Comparison of ENCODE assay signal across 8 cellular contexts in the genomic region with DNA sequence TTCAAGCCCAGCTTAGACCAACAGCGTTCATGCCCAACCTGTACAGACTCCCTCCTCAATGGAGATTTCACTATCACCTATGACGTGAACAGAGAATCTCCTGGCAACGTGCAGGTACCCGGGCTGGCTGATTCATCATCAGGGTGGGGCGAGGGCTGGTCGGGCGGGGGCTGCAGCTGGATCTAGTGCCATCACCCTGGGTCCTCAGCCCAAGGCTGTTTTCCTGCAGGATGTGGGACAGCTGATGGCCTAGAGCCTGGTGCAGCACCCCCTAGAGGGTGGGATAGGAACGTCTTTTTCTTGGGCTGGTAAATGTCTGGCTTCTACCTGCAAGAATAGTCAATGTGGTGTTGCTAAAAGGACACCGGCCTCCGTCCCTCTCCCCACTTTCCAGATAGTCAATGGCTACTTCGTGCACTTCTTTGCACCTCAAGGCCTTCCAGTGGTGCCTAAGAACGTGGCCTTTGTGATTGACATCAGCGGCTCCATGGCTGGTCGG. TPM values are rescaled to one million over a fixed set of nuclear protein-coding genes. Genes with fewer than 3 reads are reported as not detected.
DNase-seq lines count a peak whose midpoint lies in the region; FAIRE-seq and TF ChIP-seq lines count a peak whose summit lies in the region.

No MANE protein-coding gene starts in this region.

- H3K27ac ChIP-seq in RWPE1 (no peak overlapping the region), right atrium auricular region (no peak overlapping the region)

- H3K9me3 ChIP-seq in right atrium auricular region, result no peaks in the 10 kb centered on the region

- no peak for FAIRE-seq in urothelium cell line (lab: Jason Lieb, UNC)

- H3K4me1 ChIP-seq in right atrium auricular region, result no peaks in the 10 kb centered on the region

- TF ChIP-seq CTCF in RWPE1 (conservative IDR thresholded peaks at IDR 0.05; ENCODE audit: low read depth) (peak; percentile 23; the same call in 1 of the 2 replicates), right atrium auricular region (IDR thresholded peaks at IDR 0.05) (no peak)

- H3K27me3 ChIP-seq in right atrium auricular region, result no peaks in the 10 kb centered on the region

- POLR2A ChIA-PET in RWPE1 (lab: Yijun Ruan, JAX; ENCODE audit: low non-redundant PET), result no interaction called here

- peak; percentile 41 for DNase-seq in stimulated activated CD4-positive, alpha-beta T cell treated with anti-CD3 and anti-CD28 coated beads, Interleukin-15, amount 100 ng/mL, for 24 hours
- no peak for DNase-seq in stimulated activated CD4-positive, alpha-beta T cell treated with anti-CD3 and anti-CD28 coated beads, Interleukin-12 subunit alpha, Interleukin-12 subunit beta, amount 100 ng/mL, for 4 hours
- DNase-seq in RWPE1 (ENCODE audit: low spot score) (peak; percentile 72), germinal center (ENCODE audit: low spot score) (peak; percentile 60), urothelium cell line (ENCODE audit: low spot score) (peak; percentile 64), SIG-M5 treated with dmso at 0.1 percent for 504 hours (lab: John Stamatoyannopoulos, UW; ENCODE audit: unreplicated experiment) (no peak), pons (ENCODE audit: low spot score) (no peak), right atrium auricular region (ENCODE audit: low spot score) (no peak)

- CTCF ChIA-PET in RWPE1 (lab: Yijun Ruan, JAX), result interaction anchor here (0.7 kb wide), 2 partner anchors 23 to 29 kb away, joined by 3 to 6 read pairs; no protein-coding TSS in a partner anchor

- no peaks in the 10 kb centered on the region for H3K36me3 ChIP-seq in right atrium auricular region

- H3K4me3 ChIP-seq in right atrium auricular region, result no peak overlapping the region

RNA-seq across cellular contexts. Expression of a gene that starts 4.4 kb away (rescaled TPM):
- 1 to 10 TPM in 1 of 2 donors, under 1 TPM in 1; 0.19 to 2.1 TPM for total RNA-seq in right atrium auricular region

RNA-seq across cellular contexts. Expression of a gene that starts 21.6 kb away (rescaled TPM):
- not detected for total RNA-seq in right atrium auricular region

RNA-seq across cellular contexts. Expression of a gene that starts 28.3 kb away (rescaled TPM):
- total RNA-seq in right atrium auricular region, result 10 to 100 TPM; 12.8 to 14.6 TPM

RNA-seq across cellular contexts. Expression of a gene that starts 31.4 kb away (rescaled TPM):
- 1 to 10 TPM in 1 of 2 donors, not detected in 1; 1.2 TPM for total RNA-seq in right atrium auricular region

RNA-seq across cellular contexts. Expression of a gene that starts 35.8 kb away (rescaled TPM):
- total RNA-seq in right atrium auricular region, result 10 to 100 TPM; 43.8 to 45.0 TPM

Comparison
In these comparisons a context has a peak if more than half of its experiments do, and no peak if none do; other contexts are left out.
1. DNase-seq: peak in stimulated activated CD4-positive, alpha-beta T cell treated with anti-CD3 and anti-CD28 coated beads, Interleukin-15, amount 100 ng/mL, for 24 hours (single experiment), RWPE1 (single experiment), germinal center (single experiment) and urothelium cell line (single experiment); none in stimulated activated CD4-positive, alpha-beta T cell treated with anti-CD3 and anti-CD28 coated beads, Interleukin-12 subunit alpha, Interleukin-12 subunit beta, amount 100 ng/mL, for 4 hours (single experiment), SIG-M5 treated with dmso at 0.1 percent for 504 hours (single experiment), pons (single experiment) and right atrium auricular region (single experiment).